Comparison of ENCODE assay signal across 1 cellular context in genomic region chr1:119712342-119713038, GRCh38.
A peak's percentile ranks its signal among the peaks of the same experiment; 100 is the strongest.
TF ChIP-seq lines count a peak whose summit lies in the region.

No MANE protein-coding gene starts in this region.

TF ChIP-seq in HEK293, 187 proteins besides CTCF, POLR2A, EP300 and RAD21 (continued from another document):
- 0 out of 2 replicates have a peak, but pooled peaks have one; percentile 13 for TF ChIP-seq ZNF518A (tag by site-specific recombination; conservative IDR thresholded peaks at IDR 0.05; ENCODE audit: low read depth)
- no peak for TF ChIP-seq ZNF16 (tag by site-specific recombination; IDR thresholded peaks at IDR 0.05; ENCODE audit: low read depth)
- peak; percentile 71 for TF ChIP-seq ZNF692 (tag by site-specific recombination; IDR thresholded peaks at IDR 0.05)
- TF ChIP-seq KLF8 (tag by site-specific recombination; IDR thresholded peaks at IDR 0.05): peak; percentile 53; the same call in 1 of the 2 replicates
- TF ChIP-seq ZNF548 (tag by site-specific recombination; IDR thresholded peaks at IDR 0.05): no peak
- TF ChIP-seq ZNF610 (tag by site-specific recombination; IDR thresholded peaks at IDR 0.05; ENCODE audit: borderline replicate concordance): peak; percentile 41; the same call in 1 of the 2 replicates
- no peak for TF ChIP-seq ZNF433 (tag by site-specific recombination; IDR thresholded peaks at IDR 0.05; ENCODE audit: low read depth)
- peak; percentile 91 for TF ChIP-seq ZNF398 (tag by site-specific recombination; IDR thresholded peaks at IDR 0.05)
- TF ChIP-seq SP7 (tag by site-specific recombination; IDR thresholded peaks at IDR 0.05): peak; percentile 52; the same call in 1 of the 2 replicates
- peak; percentile 92 for TF ChIP-seq MZF1 (tag by site-specific recombination; IDR thresholded peaks at IDR 0.05; ENCODE audit: borderline replicate concordance)
- 0 out of 2 replicates have a peak, but pooled peaks have one; percentile 2 for TF ChIP-seq ZBTB48 (tag by site-specific recombination; IDR thresholded peaks at IDR 0.05)
- TF ChIP-seq ZNF560 (tag by site-specific recombination; IDR thresholded peaks at IDR 0.05; ENCODE audit: borderline replicate concordance): no peak
- peak; percentile 58; the same call in 1 of the 2 replicates for TF ChIP-seq ZFP69B (tag by site-specific recombination; IDR thresholded peaks at IDR 0.05)
- TF ChIP-seq ZEB2 (tag by site-specific recombination; IDR thresholded peaks at IDR 0.05): 0 out of 2 replicates have a peak, but pooled peaks have one; percentile 12
- TF ChIP-seq ZNF449 (tag by site-specific recombination; IDR thresholded peaks at IDR 0.05): 0 out of 2 replicates have a peak, but pooled peaks have one; percentile 25
- 0 out of 2 replicates have a peak, but pooled peaks have one; percentile 9 for TF ChIP-seq KLF16 (tag by site-specific recombination; IDR thresholded peaks at IDR 0.05)
- peak; percentile 82; the same call in 1 of the 2 replicates for TF ChIP-seq HOXD13 (CRISPR knock-in tag; IDR thresholded peaks at IDR 0.05; ENCODE audit: borderline replicate concordance)
- TF ChIP-seq IKZF3 (tag by site-specific recombination; IDR thresholded peaks at IDR 0.05): peak; percentile 92
- 0 out of 2 replicates have a peak, but pooled peaks have one; percentile 8 for TF ChIP-seq ZNF2 (tag by site-specific recombination; IDR thresholded peaks at IDR 0.05)
- peak; percentile 82 for TF ChIP-seq SP2 (tag by site-specific recombination; IDR thresholded peaks at IDR 0.05)
- no peak for TF ChIP-seq ZNF48 (tag by site-specific recombination; IDR thresholded peaks at IDR 0.05)
- TF ChIP-seq ZSCAN30 (tag by site-specific recombination; IDR thresholded peaks at IDR 0.05): peak; percentile 100
- peak; percentile 40; the same call in 1 of the 2 replicates for TF ChIP-seq KLF9 (tag by site-specific recombination; IDR thresholded peaks at IDR 0.05; ENCODE audit: low read depth)
- TF ChIP-seq ZBTB26 (tag by site-specific recombination; optimal IDR thresholded peaks at IDR 0.05): peak; percentile 69
- no peak for TF ChIP-seq ZNF174 (tag by site-specific recombination; IDR thresholded peaks at IDR 0.05)
- peak; percentile 81 for TF ChIP-seq PRDM10 (tag by site-specific recombination; IDR thresholded peaks at IDR 0.05)
- TF ChIP-seq ZNF76 (tag by site-specific recombination; IDR thresholded peaks at IDR 0.05; ENCODE audit: borderline replicate concordance, low read depth): 0 out of 2 replicates have a peak, but pooled peaks have one; percentile 8
